In the genomic region with DNA sequence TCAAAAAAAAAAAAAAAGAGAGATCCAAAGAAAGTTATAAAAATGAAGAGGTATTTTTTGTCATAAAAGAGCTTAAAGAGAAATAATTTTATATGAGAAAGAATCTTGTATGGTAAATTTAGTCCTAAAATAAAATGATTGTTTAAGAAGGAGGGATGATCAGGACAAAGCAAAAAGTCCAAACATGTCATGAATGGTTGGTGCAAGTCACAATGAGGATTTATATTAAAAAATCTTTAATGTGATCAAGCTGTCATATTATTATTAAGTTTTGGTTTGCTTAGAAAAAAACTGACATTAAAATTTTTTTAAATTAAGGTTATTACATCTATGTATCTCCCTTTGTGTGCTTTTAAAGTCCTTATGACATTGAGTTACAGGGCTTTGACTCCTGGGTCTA, we compare ENCODE assay signal across 21 cellular contexts.
A peak's percentile ranks its signal among the peaks of the same experiment; 100 is the strongest.
DNase-seq lines count a peak whose midpoint lies in the region; ATAC-seq and TF ChIP-seq lines count a peak whose summit lies in the region.
"Had no signal": no experiment of that assay in that cellular context is flagged by ENCODE, and none has a peak within 500 bp of the region (broad histone marks: within the 10 kb centered on the region; RNA-seq: fewer than 3 reads in every experiment).

No MANE protein-coding gene starts in this region.

- CTCF ChIA-PET in HEK293 (lab: Yijun Ruan, JAX): no interaction called here

- H3K4me3 ChIP-seq in HEK293 (ENCODE audit: low read depth, low read length): no peak overlapping the region
- H3K4me3 ChIP-seq: BLaER1, GM12878 had no signal

- no peaks in the 10 kb centered on the region for H3K9me3 ChIP-seq in HEK293 (ENCODE audit: control insufficient read depth, insufficient read depth, low read depth, low read length)
- H3K9me3 ChIP-seq: BE2C had no signal

- peak; percentile 7 for DNase-seq in DMS53 (lab: John Stamatoyannopoulos, UW)
- DNase-seq in DMS53 treated with DMSO at 0.1 percent for 48 hours (lab: John Stamatoyannopoulos, UW; ENCODE audit: unreplicated experiment): no peak
- no peak for DNase-seq in NCI-H1694 (lab: John Stamatoyannopoulos, UW)
- DNase-seq: ACHN; BE2C; C1 segment of cervical spinal cord; CD4-positive, alpha-beta memory T cell; CD4-positive, CD25-positive, alpha-beta regulatory T cell; CD8-positive, alpha-beta memory T cell; COR-L47; DMS 273 treated with DMSO at 0.1 percent for 48 hours; DMS153; DMS79; DND-41; EL; GDM1 had no signal

- POLR2A ChIA-PET in HEK293 (lab: Yijun Ruan, JAX): no interaction called here

- H3K27ac ChIP-seq in HEK293 (ENCODE audit: extremely low read depth, low read depth, low read length): no peak overlapping the region
- H3K27ac ChIP-seq: 22Rv1, BLaER1 had no signal

- no peak for TF ChIP-seq CTCF in HEK293 (tag by site-specific recombination; IDR thresholded peaks at IDR 0.05)

- no peak for ATAC-seq in GM21381 (IDR thresholded peaks at IDR 0.05; ENCODE audit: unreplicated experiment)
- ATAC-seq: GM12878 had no signal

- H3K4me1 ChIP-seq in HEK293 (ENCODE audit: control insufficient read depth, insufficient read depth, low read length): no peaks in the 10 kb centered on the region
- H3K4me1 ChIP-seq: BE2C, BLaER1 had no signal

- H3K36me3 ChIP-seq in HEK293 (ENCODE audit: control insufficient read depth in 2 of 2, insufficient read depth in 1 of 2, low read length in 2 of 2): no peaks in the 10 kb centered on the region
- H3K36me3 ChIP-seq: BE2C, BLaER1 had no signal

TF ChIP-seq in HEK293, 187 proteins besides CTCF, POLR2A, EP300 and RAD21:
- TF ChIP-seq ZNF157 (tag by site-specific recombination; IDR thresholded peaks at IDR 0.05) (peak; percentile 52; the same call in 1 of the 2 replicates), GLI2 (tag by site-specific recombination; IDR thresholded peaks at IDR 0.05; ENCODE audit: borderline replicate concordance, low read depth) (no peak), ZSCAN23 (tag by site-specific recombination; IDR thresholded peaks at IDR 0.05) (no peak), SETDB1 (IDR thresholded peaks at IDR 0.05; ENCODE audit: insufficient read length, low read length) (peak; percentile 89)
